ENCODE assay signal across 1 cellular context in genomic region chr1:54849219-54850081, GRCh38.
TF ChIP-seq lines count a peak whose summit lies in the region.

No MANE protein-coding gene starts in this region.

TF ChIP-seq in A549, 52 proteins besides CTCF, POLR2A, EP300 and RAD21 (continued from another document):
- TF ChIP-seq CHD4 (IDR thresholded peaks at IDR 0.05; ENCODE audit: borderline replicate concordance) (no peak), FOSL2 (IDR thresholded peaks at IDR 0.05) (no peak), FOSL2 (CRISPR knock-in tag; IDR thresholded peaks at IDR 0.05) (no peak), MAZ (IDR thresholded peaks at IDR 0.05; ENCODE audit: borderline replicate concordance, low read depth, low read length) (no peak)
